1 cellular context compared by ENCODE assay signal in the genomic region with DNA sequence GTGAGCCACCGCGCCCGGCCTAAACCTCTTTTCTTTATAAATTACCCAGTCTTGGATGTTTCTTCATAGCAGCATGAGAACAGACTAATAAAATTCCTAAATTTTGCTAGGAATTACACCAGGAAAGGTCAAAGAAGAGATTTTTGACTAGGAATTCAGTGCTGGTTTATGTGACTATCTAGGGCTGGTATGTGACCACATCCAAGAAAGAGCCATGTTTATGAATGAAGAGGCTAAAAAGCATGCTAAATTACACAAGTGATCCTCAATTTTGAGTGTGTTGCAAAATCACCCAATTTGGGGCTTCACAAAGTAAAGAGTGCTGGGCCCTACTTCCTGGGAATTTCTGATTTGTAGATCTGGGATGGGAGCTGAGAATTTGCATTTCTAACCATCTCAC.
TF ChIP-seq lines count a peak whose summit lies in the region.

No MANE protein-coding gene starts in this region.

TF ChIP-seq in IMR-90, 13 proteins besides CTCF, POLR2A, EP300 and RAD21 (continued from another document):
- TF ChIP-seq, protein P1, sequence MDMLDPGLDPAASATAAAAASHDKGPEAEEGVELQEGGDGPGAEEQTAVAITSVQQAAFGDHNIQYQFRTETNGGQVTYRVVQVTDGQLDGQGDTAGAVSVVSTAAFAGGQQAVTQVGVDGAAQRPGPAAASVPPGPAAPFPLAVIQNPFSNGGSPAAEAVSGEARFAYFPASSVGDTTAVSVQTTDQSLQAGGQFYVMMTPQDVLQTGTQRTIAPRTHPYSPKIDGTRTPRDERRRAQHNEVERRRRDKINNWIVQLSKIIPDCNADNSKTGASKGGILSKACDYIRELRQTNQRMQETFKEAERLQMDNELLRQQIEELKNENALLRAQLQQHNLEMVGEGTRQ (IDR thresholded peaks at IDR 0.05; ENCODE audit: low read depth, low read length): no peak
- TF ChIP-seq RCOR1 (IDR thresholded peaks at IDR 0.05; ENCODE audit: insufficient replicate concordance, low read length): no peak
- no peak for TF ChIP-seq SMC3 (IDR thresholded peaks at IDR 0.05; ENCODE audit: low read depth, low read length)
- TF ChIP-seq CEBPB (IDR thresholded peaks at IDR 0.05; ENCODE audit: low read depth, low read length): no peak
- no peak for TF ChIP-seq RFX5 (IDR thresholded peaks at IDR 0.05; ENCODE audit: low read depth, low read length)
- TF ChIP-seq CHD1 (IDR thresholded peaks at IDR 0.05; ENCODE audit: low read depth, low read length): no peak
- no peak for TF ChIP-seq MAZ (IDR thresholded peaks at IDR 0.05; ENCODE audit: borderline replicate concordance, low read depth, low read length)
- TF ChIP-seq, protein P2, sequence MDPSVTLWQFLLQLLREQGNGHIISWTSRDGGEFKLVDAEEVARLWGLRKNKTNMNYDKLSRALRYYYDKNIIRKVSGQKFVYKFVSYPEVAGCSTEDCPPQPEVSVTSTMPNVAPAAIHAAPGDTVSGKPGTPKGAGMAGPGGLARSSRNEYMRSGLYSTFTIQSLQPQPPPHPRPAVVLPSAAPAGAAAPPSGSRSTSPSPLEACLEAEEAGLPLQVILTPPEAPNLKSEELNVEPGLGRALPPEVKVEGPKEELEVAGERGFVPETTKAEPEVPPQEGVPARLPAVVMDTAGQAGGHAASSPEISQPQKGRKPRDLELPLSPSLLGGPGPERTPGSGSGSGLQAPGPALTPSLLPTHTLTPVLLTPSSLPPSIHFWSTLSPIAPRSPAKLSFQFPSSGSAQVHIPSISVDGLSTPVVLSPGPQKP (IDR thresholded peaks at IDR 0.05; ENCODE audit: borderline replicate concordance, low read depth, low read length): no peak
TF ChIP-seq in IMR-90: peak in this region for 0.
